ENCODE assay signal across 10 cellular contexts in the genomic region with DNA sequence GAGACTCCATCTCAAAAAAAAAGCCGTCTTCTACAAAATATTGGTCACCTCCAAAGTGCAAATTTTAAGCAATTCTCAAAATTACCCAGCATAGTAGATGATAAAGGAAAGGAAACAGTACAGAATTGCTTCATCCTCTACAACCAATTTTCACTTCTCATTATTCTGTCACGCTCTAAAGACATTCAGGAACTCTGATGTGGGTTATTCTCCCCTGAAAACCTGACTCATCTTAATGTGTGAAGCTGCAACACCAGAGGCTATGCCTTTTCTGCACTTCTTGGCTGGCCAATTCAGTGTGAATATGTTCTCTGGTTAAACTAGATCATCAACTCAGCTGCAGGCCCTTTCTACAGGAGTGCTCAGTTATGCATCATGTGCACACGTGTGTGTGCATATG. TPM values are rescaled to one million over a fixed set of nuclear protein-coding genes. Genes with fewer than 3 reads are reported as not detected.
DNase-seq lines count a peak whose midpoint lies in the region; ATAC-seq and TF ChIP-seq lines count a peak whose summit lies in the region.
"Had no signal": no experiment of that assay in that cellular context is flagged by ENCODE, and none has a peak within 500 bp of the region (broad histone marks: within the 10 kb centered on the region; RNA-seq: fewer than 3 reads in every experiment).

No MANE protein-coding gene starts in this region.

- peaks cover 10% of the 10 kb centered on the region for H3K9me3 Mint-ChIP-seq in activated naive CD8-positive, alpha-beta T cell treated with anti-CD3 and anti-CD28 coated beads, Interleukin-2, amount 10 ng/mL, durations not matched to agents 7 days and 5 days

- peaks cover 75% of the 10 kb centered on the region for H3K4me1 Mint-ChIP-seq in activated naive CD8-positive, alpha-beta T cell treated with anti-CD3 and anti-CD28 coated beads, Interleukin-2, amount 10 ng/mL, durations not matched to agents 7 days and 5 days

- in situ Hi-C loops in GM13976 (cut with MboI; ENCODE audit: low sequenced_read_pairs, unreplicated experiment) = no loop called here

- peaks cover 0 to 10% (median 6%) of the 10 kb centered on the region in 4 donors for H3K9me3 ChIP-seq in upper lobe of left lung
- H3K9me3 ChIP-seq: gastrocnemius medialis had no signal

- peak overlapping the region; percentile 78 for H3K4me3 Mint-ChIP-seq in activated naive CD8-positive, alpha-beta T cell treated with anti-CD3 and anti-CD28 coated beads, Interleukin-2, amount 10 ng/mL, durations not matched to agents 7 days and 5 days

- no peaks in the 10 kb centered on the region for H3K36me3 ChIP-seq in upper lobe of left lung
- H3K36me3 ChIP-seq: gastrocnemius medialis had no signal

- H3K4me3 ChIP-seq in upper lobe of left lung = no peak overlapping the region
- H3K4me3 ChIP-seq: gastrocnemius medialis had no signal

- peaks cover 79% of the 10 kb centered on the region for H3K36me3 Mint-ChIP-seq in activated naive CD8-positive, alpha-beta T cell treated with anti-CD3 and anti-CD28 coated beads, Interleukin-2, amount 10 ng/mL, durations not matched to agents 7 days and 5 days

- H3K27ac ChIP-seq in upper lobe of left lung = peak overlapping the region in 2 of 4 donors; percentile 11 to 46
- H3K27ac ChIP-seq: gastrocnemius medialis had no signal

- no peaks in the 10 kb centered on the region for H3K27me3 ChIP-seq in upper lobe of left lung
- H3K27me3 ChIP-seq: gastrocnemius medialis had no signal

- peak in 1 of 4 donors; percentile 12 for TF ChIP-seq POLR2A in upper lobe of left lung (IDR thresholded peaks at IDR 0.05)

- POLR2A ChIA-PET in activated naive CD8-positive, alpha-beta T cell treated with anti-CD3 and anti-CD28 coated beads, Interleukin-2, amount 10 ng/mL, durations not matched to agents 7 days and 5 days (lab: Charles Lee) = interaction anchor here (1.0 to 4.1 kb wide), 7 partner anchors 7 to 81 kb away, joined by 3 to 45 read pairs (median 5); a partner anchor contains a TSS

- TF ChIP-seq EP300 in upper lobe of left lung (IDR thresholded peaks at IDR 0.05) = peak in 1 of 4 donors; percentile 36

- peaks cover 8 to 11% (median 10%) of the 10 kb centered on the region in 4 donors for H3K4me1 ChIP-seq in upper lobe of left lung
- H3K4me1 ChIP-seq: gastrocnemius medialis had no signal

- H3K27me3 Mint-ChIP-seq in activated naive CD8-positive, alpha-beta T cell treated with anti-CD3 and anti-CD28 coated beads, Interleukin-2, amount 10 ng/mL, durations not matched to agents 7 days and 5 days = no peaks in the 10 kb centered on the region

- H3K27ac Mint-ChIP-seq in activated naive CD8-positive, alpha-beta T cell treated with anti-CD3 and anti-CD28 coated beads, Interleukin-2, amount 10 ng/mL, durations not matched to agents 7 days and 5 days = peak overlapping the region; percentile 71

- peak; percentile 96 for ATAC-seq in GM21367 (IDR thresholded peaks at IDR 0.05; ENCODE audit: unreplicated experiment)
- ATAC-seq in HG03521 (IDR thresholded peaks at IDR 0.05; ENCODE audit: unreplicated experiment) = peak; percentile 91
- ATAC-seq in activated naive CD8-positive, alpha-beta T cell treated with anti-CD3 and anti-CD28 coated beads, Interleukin-2, amount 10 ng/mL, durations not matched to agents 7 days and 5 days (ENCODE audit: low read depth) = peak; percentile 93
- ATAC-seq in upper lobe of left lung (ENCODE audit: low FRiP score in 2 of 2) = peak; percentile 75 to 80

- no peak for TF ChIP-seq CTCF in GM13976 (IDR thresholded peaks at IDR 0.05; ENCODE audit: borderline replicate concordance, control extremely low read depth, extremely low read depth, insufficient read depth, missing control alignments)
- no peak for TF ChIP-seq CTCF in upper lobe of left lung (IDR thresholded peaks at IDR 0.05)

- 70 to 73% methylated on average over 3 of the region's 3 CpGs for WGBS in upper lobe of left lung, 2 donors

- DNase-seq in GM13976 (ENCODE audit: low spot score) (peak; percentile 72), upper lobe of left lung (no peak), nucleus accumbens (lab: John Stamatoyannopoulos, UW) (no peak), NCI-H774 (lab: John Stamatoyannopoulos, UW) (no peak), NCI-H187 (lab: John Stamatoyannopoulos, UW) (no peak)
- no peak for DNase-seq in activated naive CD8-positive, alpha-beta T cell treated with anti-CD3 and anti-CD28 coated beads, Interleukin-2, amount 10 ng/mL, durations not matched to agents 7 days and 5 days
- DNase-seq: gastrocnemius medialis had no signal

RNA-seq across cellular contexts. Expression of a gene that starts 11.0 kb away (rescaled TPM):
- total RNA-seq in activated naive CD8-positive, alpha-beta T cell treated with anti-CD3 and anti-CD28 coated beads, Interleukin-2, amount 10 ng/mL, durations not matched to agents 7 days and 5 days = 100 to 1,000 TPM; 115 to 119 TPM
- 10 to 100 TPM in 2 of 6 donors, 1 to 10 TPM in 4; 1.6 to 10.5 (median 8.5) TPM for total RNA-seq in upper lobe of left lung

RNA-seq across cellular contexts. Expression of a gene that starts 57.6 kb away (rescaled TPM):
- total RNA-seq in activated naive CD8-positive, alpha-beta T cell treated with anti-CD3 and anti-CD28 coated beads, Interleukin-2, amount 10 ng/mL, durations not matched to agents 7 days and 5 days = 1 to 10 TPM; 2.6 to 3.1 TPM
- 1 to 10 TPM; 1.0 to 3.0 (median 1.7) TPM for total RNA-seq in upper lobe of left lung
- total RNA-seq: NCI-H460 had no signal

Comparison
In these comparisons a context has a peak if more than half of its experiments do, and no peak if none do; other contexts are left out.
1. RNA of a gene that starts 11.0 kb away (total RNA-seq): 115 to 119 TPM in activated naive CD8-positive, alpha-beta T cell treated with anti-CD3 and anti-CD28 coated beads, Interleukin-2, amount 10 ng/mL, durations not matched to agents 7 days and 5 days; 1.6 to 10.5 TPM in upper lobe of left lung; every median in the first group is over 10 times any median in the second.
2. Peak in every context shown above with its lines, with median percentiles within 50 percentile points of each other: ATAC-seq.